In genomic region chrX:46626566-46626965, GRCh38 we compare ENCODE assay signal across 9 cellular contexts. TPM values are rescaled to one million over a fixed set of nuclear protein-coding genes. Genes with fewer than 3 reads are reported as not detected.
DNase-seq lines count a peak whose midpoint lies in the region; ATAC-seq and TF ChIP-seq lines count a peak whose summit lies in the region.
"Had no signal": no experiment of that assay in that cellular context is flagged by ENCODE, and none has a peak within 500 bp of the region (broad histone marks: within the 10 kb centered on the region; RNA-seq: fewer than 3 reads in every experiment).

No MANE protein-coding gene starts in this region.

- H3K27ac Mint-ChIP-seq in activated B cell treated with CpG ODN at 0.5 μM for 24 hours, result peak overlapping the region; percentile 90

- no peaks in the 10 kb centered on the region for H3K9me3 Mint-ChIP-seq in activated B cell treated with CpG ODN at 0.5 μM for 24 hours

- intact Hi-C loops in activated B cell treated with CpG ODN at 0.5 μM for 24 hours (cut with micrococcal nuclease), result loop anchor here (5.0 kb wide), 1 partner anchor 54 kb away; the partner anchor contains the start of gene CHST7

- no peak for DNase-seq in activated CD4-positive, CD25-positive, alpha-beta regulatory T cell (lab: John Stamatoyannopoulos, UW)
- DNase-seq in Kasumi-1 (lab: John Stamatoyannopoulos, UW), result peak; percentile 83 to 87
- DNase-seq in activated B cell treated with CpG ODN at 0.5 μM for 24 hours, result peak; percentile 18
- peak; percentile 84 to 92 for DNase-seq in lung microvascular endothelial cell (ENCODE audit: low read depth in 2 of 2)
- DNase-seq in NCI-H2171 treated with DMSO at 0.1 percent for 48 hours (lab: John Stamatoyannopoulos, UW), result no peak
- no peak for DNase-seq in NCI-H1436 treated with DMSO at 0.1 percent for 48 hours (lab: John Stamatoyannopoulos, UW)
- DNase-seq: NCI-H2171 had no signal

- POLR2A ChIA-PET in activated B cell treated with CpG ODN at 0.5 μM for 24 hours (lab: Charles Lee), result interaction anchor here (0.9 to 1.1 kb wide), 2 partner anchors 11 to 54 kb away, joined by 3 to 9 read pairs; no protein-coding TSS in a partner anchor

- peak; percentile 69 to 73 for ATAC-seq in activated CD4-positive, CD25-positive, alpha-beta regulatory T cell treated with anti-CD3 and anti-CD28 coated beads, Interleukin-2, amount 50 U/mL, for 24 hours
- ATAC-seq in activated B cell treated with CpG ODN at 0.5 μM for 24 hours (ENCODE audit: low read depth) (peak; percentile 63), GM21619 (IDR thresholded peaks at IDR 0.05; ENCODE audit: unreplicated experiment) (no peak)

- H3K27me3 Mint-ChIP-seq in activated B cell treated with CpG ODN at 0.5 μM for 24 hours, result no peaks in the 10 kb centered on the region

- H3K4me3 Mint-ChIP-seq in activated B cell treated with CpG ODN at 0.5 μM for 24 hours, result peak overlapping the region; percentile 16

- H3K36me3 Mint-ChIP-seq in activated B cell treated with CpG ODN at 0.5 μM for 24 hours (ENCODE audit: low read depth), result peaks cover 41% of the 10 kb centered on the region

- CTCF ChIA-PET in activated B cell treated with CpG ODN at 0.5 μM for 24 hours (lab: Charles Lee), result interaction anchor here (1.5 kb wide), 1 partner anchor 54 kb away, joined by 6 read pairs; no protein-coding TSS in a partner anchor

- TF ChIP-seq CTCF in activated B cell treated with CpG ODN at 0.5 μM for 24 hours (IDR thresholded peaks at IDR 0.05), result no peak

- H3K4me1 Mint-ChIP-seq in activated B cell treated with CpG ODN at 0.5 μM for 24 hours, result peaks cover 51% of the 10 kb centered on the region

RNA-seq across cellular contexts. Expression of gene CHST7, which starts 53.0 kb away (rescaled TPM):
- total RNA-seq in activated B cell treated with CpG ODN at 0.5 μM for 24 hours (6.3 and 7.5 TPM in 2 replicates), lung microvascular endothelial cell (24.2 and 34.5 TPM in 2 replicates)

Comparison
In these comparisons a context has a peak if more than half of its experiments do, and no peak if none do; other contexts are left out.
1. DNase-seq: peak in Kasumi-1 (2 of 2), activated B cell treated with CpG ODN at 0.5 μM for 24 hours (single experiment) and lung microvascular endothelial cell (2 of 2); none in activated CD4-positive, CD25-positive, alpha-beta regulatory T cell (0 of 4), NCI-H2171 treated with DMSO at 0.1 percent for 48 hours (single experiment) and NCI-H1436 treated with DMSO at 0.1 percent for 48 hours (single experiment).